In the genomic region with DNA sequence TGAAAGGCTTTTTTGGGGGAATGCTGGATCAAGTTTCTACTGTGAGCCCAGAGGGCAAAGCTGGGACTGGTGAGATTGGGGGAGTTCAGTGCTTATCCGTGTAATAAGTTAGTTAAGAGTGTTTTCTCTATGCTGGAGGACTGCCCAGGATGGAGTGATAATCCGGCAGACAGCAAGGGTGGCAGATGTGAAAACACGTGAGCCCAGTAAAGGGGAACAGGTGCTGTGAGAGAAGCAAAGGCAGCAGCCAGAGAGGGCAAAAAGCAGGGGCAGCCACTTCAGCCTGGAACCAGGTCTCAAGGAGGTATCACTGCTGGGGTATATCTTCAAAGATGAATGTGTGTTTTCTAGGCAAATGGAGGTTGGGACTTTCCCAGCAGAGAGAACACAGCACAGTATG, we compare ENCODE assay signal across 18 cellular contexts.
"Had no signal": no experiment of that assay in that cellular context is flagged by ENCODE, and none has a peak within 500 bp of the region (broad histone marks: within the 10 kb centered on the region; RNA-seq: fewer than 3 reads in every experiment).

No MANE protein-coding gene starts in this region.

- FAIRE-seq: bronchial epithelial cell, frontal cortex had no signal

- DNase-seq: activated naive CD4-positive, alpha-beta T cell treated with anti-CD3 and anti-CD28 coated beads for 36 hours; activated naive CD8-positive, alpha-beta T cell treated with anti-CD3 and anti-CD28 coated beads, Interleukin-2, amount 50 U/mL, for 24 hours; aorta; effector memory CD8-positive, alpha-beta T cell; heart right ventricle; left colon; lower lobe of right lung; nucleus accumbens; posterior cingulate gyrus; retina; stimulated activated CD4-positive, alpha-beta T cell treated with anti-CD3 and anti-CD28 coated beads, Interleukin-4, amount 100 ng/mL, for 1 hour; stimulated activated naive CD4-positive, alpha-beta T cell treated with Interleukin-2 at 50 U/mL for 16 hours; SW 1271 had no signal

- H3K9me3 Mint-ChIP-seq: activated naive CD4-positive, alpha-beta T cell treated with anti-CD3 and anti-CD28 coated beads for 36 hours; activated naive CD8-positive, alpha-beta T cell treated with anti-CD3 and anti-CD28 coated beads, Interleukin-2, amount 50 U/mL, for 24 hours; activated T-helper 2 cell treated with anti-CD3 and anti-CD28 coated beads, Interferon-gamma antibody, Interleukin-2, Interleukin-4, amounts not matched to agents 10 μg/mL and 5 μg/mL and 100 μg/mL, durations not matched to agents 14 hours and 24 hours and 36 hours; dendritic cell treated with granulocyte-macrophage colony-stimulating factor and Interleukin-4, amounts not matched to agents 40 ng/mL and 50 ng/mL, for 4 days; effector memory CD8-positive, alpha-beta T cell; mesothelial cell of epicardium had no signal

- H3K4me3 Mint-ChIP-seq: activated naive CD4-positive, alpha-beta T cell treated with anti-CD3 and anti-CD28 coated beads for 36 hours; activated naive CD8-positive, alpha-beta T cell treated with anti-CD3 and anti-CD28 coated beads, Interleukin-2, amount 50 U/mL, for 24 hours; dendritic cell treated with granulocyte-macrophage colony-stimulating factor and Interleukin-4, amounts not matched to agents 40 ng/mL and 50 ng/mL, for 4 days; effector memory CD8-positive, alpha-beta T cell; mesothelial cell of epicardium had no signal

- H3K27ac Mint-ChIP-seq: activated naive CD4-positive, alpha-beta T cell treated with anti-CD3 and anti-CD28 coated beads for 36 hours; activated naive CD8-positive, alpha-beta T cell treated with anti-CD3 and anti-CD28 coated beads, Interleukin-2, amount 50 U/mL, for 24 hours; activated T-helper 2 cell treated with anti-CD3 and anti-CD28 coated beads, Interferon-gamma antibody, Interleukin-2, Interleukin-4, amounts not matched to agents 10 μg/mL and 5 μg/mL and 100 μg/mL, durations not matched to agents 14 hours and 24 hours and 36 hours; dendritic cell treated with granulocyte-macrophage colony-stimulating factor and Interleukin-4, amounts not matched to agents 40 ng/mL and 50 ng/mL, for 4 days had no signal

- H3K36me3 Mint-ChIP-seq: mesothelial cell of epicardium had no signal

- ATAC-seq: activated naive CD8-positive, alpha-beta T cell treated with anti-CD3 and anti-CD28 coated beads, Interleukin-2, amount 50 U/mL, for 24 hours; effector memory CD8-positive, alpha-beta T cell; heart right ventricle; left colon had no signal

- H3K27me3 Mint-ChIP-seq: activated naive CD8-positive, alpha-beta T cell treated with anti-CD3 and anti-CD28 coated beads, Interleukin-2, amount 50 U/mL, for 24 hours; dendritic cell treated with granulocyte-macrophage colony-stimulating factor and Interleukin-4, amounts not matched to agents 40 ng/mL and 50 ng/mL, for 4 days; effector memory CD8-positive, alpha-beta T cell had no signal
